18 cellular contexts compared by ENCODE assay signal in the genomic region with DNA sequence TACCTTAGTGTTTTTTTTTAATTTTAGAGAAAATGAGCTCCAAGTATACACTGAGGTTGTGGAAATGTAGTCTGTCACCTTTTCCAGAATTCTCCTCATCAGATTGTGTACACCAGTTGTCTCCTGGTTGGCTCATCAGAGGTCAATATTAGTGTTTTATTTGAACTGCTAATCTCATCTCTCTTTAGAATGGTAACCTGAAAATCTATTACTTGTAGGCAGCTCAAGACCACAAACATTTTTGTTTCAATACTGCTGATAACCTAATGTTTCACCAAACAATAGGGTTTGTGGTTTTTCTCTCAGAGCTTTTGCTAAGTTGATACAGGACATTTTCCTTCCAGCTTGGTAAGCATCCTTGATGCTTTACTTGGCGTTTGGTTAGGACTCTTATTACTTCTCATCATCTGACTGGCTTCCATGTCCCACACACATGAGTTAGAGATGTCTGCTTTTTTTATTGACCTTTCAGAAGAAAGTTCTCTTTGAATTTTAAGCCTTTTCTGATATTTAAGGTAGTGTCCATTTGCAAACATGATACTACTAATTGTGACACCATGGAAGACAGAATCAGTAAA. TPM values are rescaled to one million over a fixed set of nuclear protein-coding genes. Genes with fewer than 3 reads are reported as not detected.
DNase-seq lines count a peak whose midpoint lies in the region; ATAC-seq, FAIRE-seq and TF ChIP-seq lines count a peak whose summit lies in the region.
"Had no signal": no experiment of that assay in that cellular context is flagged by ENCODE, and none has a peak within 500 bp of the region (broad histone marks: within the 10 kb centered on the region; RNA-seq: fewer than 3 reads in every experiment).

No MANE protein-coding gene starts in this region.

- peaks cover 4% of the 10 kb centered on the region for H3K27me3 Mint-ChIP-seq in activated naive CD4-positive, alpha-beta T cell treated with anti-CD3 and anti-CD28 coated beads, Interleukin-2, amount 10 ng/mL, durations not matched to agents 7 days and 5 days
- H3K27me3 Mint-ChIP-seq in progenitor cell of endocrine pancreas: no peaks in the 10 kb centered on the region

- H3K4me2 ChIP-seq in KMS-11: peak overlapping the region; percentile 10; the same call in 1 of the 2 replicates
- H3K4me2 ChIP-seq: BLaER1 had no signal

- no peak overlapping the region for H3K27ac Mint-ChIP-seq in activated naive CD4-positive, alpha-beta T cell treated with anti-CD3 and anti-CD28 coated beads, Interleukin-2, amount 50 U/mL, for 72 hours
- H3K27ac Mint-ChIP-seq in activated naive CD4-positive, alpha-beta T cell treated with anti-CD3 and anti-CD28 coated beads, Interleukin-2, amount 10 ng/mL, durations not matched to agents 7 days and 5 days: no peak overlapping the region
- peak overlapping the region; percentile 15 for H3K27ac Mint-ChIP-seq in progenitor cell of endocrine pancreas
- H3K27ac Mint-ChIP-seq: CD4-positive, alpha-beta memory T cell had no signal

- H3K27ac ChIP-seq in KMS-11: no peak overlapping the region
- H3K27ac ChIP-seq: BLaER1 had no signal

- FAIRE-seq in TTC549 (lab: Jason Lieb, UNC): peak; percentile 42
- FAIRE-seq: GM12878, H1, K562 had no signal

- H2AFZ ChIP-seq in KMS-11 (ENCODE audit: low read depth): no peak overlapping the region

- DNase-seq in activated naive CD4-positive, alpha-beta T cell treated with anti-CD3 and anti-CD28 coated beads, Interleukin-2, amount 50 U/mL, for 72 hours (ENCODE audit: low spot score in 2 of 2): no peak
- DNase-seq in activated naive CD4-positive, alpha-beta T cell treated with anti-CD3 and anti-CD28 coated beads, Interleukin-2, amount 10 ng/mL, durations not matched to agents 7 days and 5 days: no peak
- DNase-seq in progenitor cell of endocrine pancreas (ENCODE audit: low spot score, unreplicated experiment): no peak
- no peak for DNase-seq in mucosa of gallbladder (ENCODE audit: low spot score)
- DNase-seq in stimulated activated CD4-positive, alpha-beta T cell treated with anti-CD3 and anti-CD28 coated beads, Interleukin-12 subunit alpha, Interleukin-12 subunit beta, amount 100 ng/mL, for 4 hours: no peak
- DNase-seq: Calu3; CD4-positive, alpha-beta memory T cell; NCI-H1092; NCI-H1436 treated with DMSO at 0.1 percent for 48 hours; NCI-H2029; NK-92 treated with Interleukin-12 subunit alpha and Interleukin-12 subunit beta, amount 100 ng/mL, for 24 hours; Right ventricle myocardium superior had no signal

- H3K27me3 ChIP-seq in KMS-11 (ENCODE audit: insufficient read depth, low read depth): no peaks in the 10 kb centered on the region
- H3K27me3 ChIP-seq: BLaER1 had no signal

- H3K36me3 ChIP-seq in KMS-11 (ENCODE audit: insufficient read depth): no peaks in the 10 kb centered on the region
- H3K36me3 ChIP-seq: BLaER1 had no signal

- no peak overlapping the region for H3K9ac ChIP-seq in KMS-11
- H3K9ac ChIP-seq: BLaER1 had no signal

- H4K20me1 ChIP-seq in KMS-11 (ENCODE audit: insufficient read depth): no peaks in the 10 kb centered on the region
- H4K20me1 ChIP-seq: BLaER1 had no signal

- no peak overlapping the region for H3K4me3 Mint-ChIP-seq in activated naive CD4-positive, alpha-beta T cell treated with anti-CD3 and anti-CD28 coated beads, Interleukin-2, amount 10 ng/mL, durations not matched to agents 7 days and 5 days
- no peak overlapping the region for H3K4me3 Mint-ChIP-seq in progenitor cell of endocrine pancreas (ENCODE audit: low read depth)
- H3K4me3 Mint-ChIP-seq: CD4-positive, alpha-beta memory T cell had no signal

- H3K36me3 Mint-ChIP-seq in activated naive CD4-positive, alpha-beta T cell treated with anti-CD3 and anti-CD28 coated beads, Interleukin-2, amount 50 U/mL, for 72 hours: no peaks in the 10 kb centered on the region
- no peaks in the 10 kb centered on the region for H3K36me3 Mint-ChIP-seq in activated naive CD4-positive, alpha-beta T cell treated with anti-CD3 and anti-CD28 coated beads, Interleukin-2, amount 10 ng/mL, durations not matched to agents 7 days and 5 days
- peaks cover 3% of the 10 kb centered on the region for H3K36me3 Mint-ChIP-seq in progenitor cell of endocrine pancreas (ENCODE audit: insufficient read depth)
- H3K36me3 Mint-ChIP-seq: CD4-positive, alpha-beta memory T cell had no signal

- no peaks in the 10 kb centered on the region for H3K9me3 Mint-ChIP-seq in activated naive CD4-positive, alpha-beta T cell treated with anti-CD3 and anti-CD28 coated beads, Interleukin-2, amount 50 U/mL, for 72 hours
- no peaks in the 10 kb centered on the region for H3K9me3 Mint-ChIP-seq in activated naive CD4-positive, alpha-beta T cell treated with anti-CD3 and anti-CD28 coated beads, Interleukin-2, amount 10 ng/mL, durations not matched to agents 7 days and 5 days
- peaks cover 2% of the 10 kb centered on the region for H3K9me3 Mint-ChIP-seq in progenitor cell of endocrine pancreas (ENCODE audit: low read depth)

- CTCF ChIA-PET in activated naive CD4-positive, alpha-beta T cell treated with anti-CD3 and anti-CD28 coated beads, Interleukin-2, amount 10 ng/mL, durations not matched to agents 7 days and 5 days (lab: Charles Lee): interaction anchor here (0.9 kb wide), 1 partner anchor 75 kb away, joined by 3 read pairs; no protein-coding TSS in a partner anchor

- no peaks in the 10 kb centered on the region for H3K79me2 ChIP-seq in KMS-11 (ENCODE audit: insufficient read depth, low read depth)

- no peaks in the 10 kb centered on the region for H3K4me1 Mint-ChIP-seq in activated naive CD4-positive, alpha-beta T cell treated with anti-CD3 and anti-CD28 coated beads, Interleukin-2, amount 10 ng/mL, durations not matched to agents 7 days and 5 days
- H3K4me1 Mint-ChIP-seq in progenitor cell of endocrine pancreas (ENCODE audit: low read depth): peaks cover 46% of the 10 kb centered on the region
- H3K4me1 Mint-ChIP-seq: CD4-positive, alpha-beta memory T cell had no signal

- H3K4me1 ChIP-seq in KMS-11 (ENCODE audit: low read depth, poor library complexity, severe bottlenecking): peaks cover 21% of the 10 kb centered on the region
- H3K4me1 ChIP-seq: BLaER1 had no signal

- no peak overlapping the region for H3K4me3 ChIP-seq in KMS-11 (IDR thresholded peaks at IDR 0.05; ENCODE audit: insufficient read depth, low read depth, low read length)
- H3K4me3 ChIP-seq: BLaER1, GM12878, K562 had no signal

- peak; percentile 39 to 56 for ATAC-seq in activated naive CD4-positive, alpha-beta T cell treated with anti-CD3 and anti-CD28 coated beads, Interleukin-2, amount 50 U/mL, for 72 hours
- ATAC-seq: GM12878, K562 had no signal

- TF ChIP-seq CTCF in KMS-11 (conservative IDR thresholded peaks at IDR 0.05; ENCODE audit: low read depth, low read length) (no peak), progenitor cell of endocrine pancreas (IDR thresholded peaks at IDR 0.05; ENCODE audit: unreplicated experiment) (no peak)

RNA-seq across cellular contexts. Expression of a gene that starts 15.1 kb away (rescaled TPM):
- 1 to 10 TPM; 1.0 to 2.7 TPM for total RNA-seq in activated naive CD4-positive, alpha-beta T cell treated with anti-CD3 and anti-CD28 coated beads, Interleukin-2, amount 50 U/mL, for 72 hours
- total RNA-seq in progenitor cell of endocrine pancreas (126 and 139 TPM in 2 replicates), mucosa of gallbladder (13.9 TPM)
